In the genomic region with DNA sequence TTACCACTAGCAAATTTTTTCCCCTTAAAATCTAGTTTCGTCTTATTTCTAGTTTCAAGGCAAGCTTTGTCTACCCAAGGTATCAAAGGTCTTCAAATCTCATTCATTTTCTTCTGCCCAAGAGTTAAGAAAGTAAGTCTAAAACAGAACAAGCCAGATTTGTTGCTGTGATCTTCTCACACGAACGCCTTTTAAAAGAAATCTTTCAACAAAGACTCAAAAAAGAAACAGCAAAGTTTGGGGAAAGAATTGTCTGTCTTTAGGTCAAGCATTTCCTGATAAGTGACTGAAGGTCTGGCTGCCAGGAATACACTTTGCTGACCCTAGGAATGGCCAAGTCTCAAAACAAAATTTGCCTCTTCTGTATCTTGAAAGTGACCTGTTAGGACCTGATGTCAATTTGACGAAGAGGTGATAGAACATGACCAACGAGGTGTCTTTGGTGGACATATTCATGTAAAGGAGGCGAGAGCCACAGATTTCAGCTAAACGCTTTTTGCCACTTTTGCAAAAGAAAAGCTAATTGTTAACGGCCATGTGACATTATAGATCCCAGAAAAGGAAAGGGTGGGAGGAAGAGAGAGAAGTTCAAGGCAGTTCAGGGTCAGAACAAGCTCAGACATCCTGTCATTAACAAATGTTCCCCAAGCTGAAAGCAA, we compare ENCODE assay signal across 8 cellular contexts. TPM values are rescaled to one million over a fixed set of nuclear protein-coding genes. Genes with fewer than 3 reads are reported as not detected.
A peak's percentile ranks its signal among the peaks of the same experiment; 100 is the strongest.
DNase-seq lines count a peak whose midpoint lies in the region; ATAC-seq and TF ChIP-seq lines count a peak whose summit lies in the region.

No MANE protein-coding gene starts in this region.

- no peaks in the 10 kb centered on the region for H3K36me3 ChIP-seq in PC-9 (ENCODE audit: low read depth)

- H3K4me1 Mint-ChIP-seq in nephron progenitor cell, result peaks cover 42% of the 10 kb centered on the region

- H3K9me2 ChIP-seq in PC-9 (ENCODE audit: insufficient read depth), result no peaks in the 10 kb centered on the region

- TF ChIP-seq CTCF in PC-9 (conservative IDR thresholded peaks at IDR 0.05) (no peak), epithelial cell of esophagus (IDR thresholded peaks at IDR 0.05; ENCODE audit: insufficient read depth, low read depth, low read length, missing control alignments) (no peak), nephron progenitor cell (IDR thresholded peaks at IDR 0.05) (no peak)

- peak overlapping the region; percentile 93 for H3K27ac ChIP-seq in PC-9

- H3K9me3 ChIP-seq in PC-9 (ENCODE audit: insufficient read depth, low read depth), result no peaks in the 10 kb centered on the region; the same call in 1 of the 2 replicates

- TSS peak; percentile 44 for BruUV-seq in PC-9 (replicated peaks; lab: Mats Ljungman, UMichigan)

- H3K9me3 Mint-ChIP-seq in nephron progenitor cell, result no peaks in the 10 kb centered on the region

- no peaks in the 10 kb centered on the region for H3K27me3 ChIP-seq in PC-9 (ENCODE audit: insufficient read depth, low read depth)

- DNase-seq in DMS153 treated with DMSO at 0.1 percent for 48 hours (lab: John Stamatoyannopoulos, UW; ENCODE audit: unreplicated experiment), result peak; percentile 26
- DNase-seq in DMS153 (lab: John Stamatoyannopoulos, UW), result no peak
- no peak for DNase-seq in PC-9
- DNase-seq in epithelial cell of esophagus (ENCODE audit: low read depth), result no peak
- DNase-seq in nephron progenitor cell, result no peak
- no peak for DNase-seq in GM19240 (ENCODE audit: insufficient read length, low spot score)

- H3K27me3 Mint-ChIP-seq in nephron progenitor cell (ENCODE audit: low read depth, poor library complexity), result peaks cover 3% of the 10 kb centered on the region

- peaks cover 4% of the 10 kb centered on the region for H3K36me3 Mint-ChIP-seq in nephron progenitor cell (ENCODE audit: low read depth)

- no peak for ATAC-seq in HG02840 (IDR thresholded peaks at IDR 0.05; ENCODE audit: low FRiP score, unreplicated experiment)
- no peak for ATAC-seq in HG03045 (IDR thresholded peaks at IDR 0.05; ENCODE audit: unreplicated experiment)

- peak overlapping the region; percentile 99 for H3K27ac Mint-ChIP-seq in nephron progenitor cell

- H3K4me3 Mint-ChIP-seq in nephron progenitor cell, result peak overlapping the region; percentile 94

- H3K4me3 ChIP-seq in PC-9 (peak overlapping the region; percentile 67), epithelial cell of esophagus (ENCODE audit: low read length) (peak overlapping the region; percentile 95)

- H3K4me1 ChIP-seq in PC-9 (replicated peaks; ENCODE audit: insufficient read depth), result peaks cover 40% of the 10 kb centered on the region

- peaks cover 28% of the 10 kb centered on the region for H3F3A ChIP-seq in PC-9 (ENCODE audit: insufficient read depth, low read depth)

- peak overlapping the region; percentile 96 for H3K4me2 ChIP-seq in PC-9

- POLR2A ChIA-PET in PC-9 (lab: Charles Lee; ENCODE audit: unreplicated experiment), result interaction anchor here (0.6 kb wide), 1 partner anchor 131 kb away, joined by 8 read pairs; no protein-coding TSS in a partner anchor

- peaks cover 31% of the 10 kb centered on the region for H4K20me1 ChIP-seq in PC-9 (ENCODE audit: insufficient read depth)

- H3K79me2 ChIP-seq in PC-9 (ENCODE audit: low read depth), result peaks cover 60% of the 10 kb centered on the region

- intact Hi-C loops in PC-9 (cut with micrococcal nuclease; ENCODE audit: unreplicated experiment), result loop anchor here (5.0 to 10.0 kb wide), 2 partner anchors 46 to 104 kb away; no protein-coding TSS in a partner anchor

- peak overlapping the region; percentile 77; the same call in 1 of the 2 replicates for H2AFZ ChIP-seq in PC-9

- CTCF ChIA-PET in PC-9 (lab: Charles Lee), result interaction anchor here (1.0 kb wide), 2 partner anchors 28 to 118 kb away, joined by 4 to 6 read pairs; no protein-coding TSS in a partner anchor

RNA-seq across cellular contexts. Expression of a gene that starts 1.7 kb away (rescaled TPM):
- total RNA-seq in PC-9 (2021), result 22.5 and 29.0 TPM in 2 replicates
